Comparison of ENCODE assay signal across 15 cellular contexts in genomic region chr10:70799124-70799523, GRCh38. TPM values are rescaled to one million over a fixed set of nuclear protein-coding genes. Genes with fewer than 3 reads are reported as not detected.
"Had no signal": no experiment of that assay in that cellular context is flagged by ENCODE, and none has a peak within 500 bp of the region (broad histone marks: within the 10 kb centered on the region; RNA-seq: fewer than 3 reads in every experiment).

No MANE protein-coding gene starts in this region.

- H3K27ac Mint-ChIP-seq: activated CD4-positive, alpha-beta memory T cell treated with anti-CD3 and anti-CD28 coated beads for 36 hours; activated T-helper 1 cell treated with anti-CD3 and anti-CD28 coated beads, Interleukin-12 subunit alpha, Interleukin-12 subunit beta, Interleukin-2, Interleukin-4 antibody, amounts not matched to agents 30 ng/mL and 10 ng/mL and 1 ng/mL, durations not matched to agents 14 hours and 24 hours and 36 hours; nephron progenitor cell; stimulated activated naive CD8-positive, alpha-beta T cell treated with anti-CD3 and anti-CD28 coated beads, Interleukin-15, amount 100 ng/mL, for 72 hours had no signal

- DNase-seq: activated CD4-positive, alpha-beta memory T cell treated with anti-CD3 and anti-CD28 coated beads for 36 hours; activated CD4-positive, alpha-beta T cell treated with anti-CD3 and anti-CD28 coated beads for 1 hour; activated naive CD4-positive, alpha-beta T cell treated with Interleukin-2 at 50 U/mL for 16 hours; esophagus squamous epithelium; foreskin keratinocyte; head of caudate nucleus; mesenchymal stem cell; nephron progenitor cell; psoas muscle; stimulated activated CD4-positive, alpha-beta T cell treated with anti-CD3 and anti-CD28 coated beads, Interleukin-4, amount 100 ng/mL, for 1 hour; stimulated activated CD8-positive, alpha-beta memory T cell treated with anti-CD3 and anti-CD28 coated beads, Interleukin-4, amount 100 ng/mL, for 48 hours; stimulated activated naive CD8-positive, alpha-beta T cell treated with anti-CD3 and anti-CD28 coated beads, Interleukin-15, amount 100 ng/mL, for 72 hours had no signal

- ATAC-seq: foreskin keratinocyte; psoas muscle; stimulated activated naive CD8-positive, alpha-beta T cell treated with anti-CD3 and anti-CD28 coated beads, Interleukin-15, amount 100 ng/mL, for 72 hours had no signal

- H3K9me3 Mint-ChIP-seq: activated CD4-positive, alpha-beta memory T cell treated with anti-CD3 and anti-CD28 coated beads for 36 hours had no signal

- H3K27ac ChIP-seq: esophagus squamous epithelium, foreskin keratinocyte, psoas muscle had no signal

- H3K4me1 Mint-ChIP-seq: nephron progenitor cell; stimulated activated naive CD8-positive, alpha-beta T cell treated with anti-CD3 and anti-CD28 coated beads, Interleukin-15, amount 100 ng/mL, for 72 hours had no signal

- H3K36me3 ChIP-seq: esophagus squamous epithelium had no signal

- H3K36me3 Mint-ChIP-seq: activated CD4-positive, alpha-beta memory T cell treated with anti-CD3 and anti-CD28 coated beads for 36 hours had no signal

- H3K4me3 Mint-ChIP-seq: activated CD4-positive, alpha-beta memory T cell treated with anti-CD3 and anti-CD28 coated beads for 36 hours; activated T-helper 1 cell treated with anti-CD3 and anti-CD28 coated beads, Interleukin-12 subunit alpha, Interleukin-12 subunit beta, Interleukin-2, Interleukin-4 antibody, amounts not matched to agents 30 ng/mL and 10 ng/mL and 1 ng/mL, durations not matched to agents 14 hours and 24 hours and 36 hours; nephron progenitor cell; stimulated activated naive CD8-positive, alpha-beta T cell treated with anti-CD3 and anti-CD28 coated beads, Interleukin-15, amount 100 ng/mL, for 72 hours had no signal

- H3K4me1 ChIP-seq: psoas muscle had no signal

- H3K4me3 ChIP-seq: esophagus squamous epithelium, psoas muscle had no signal

- H3K9me3 ChIP-seq: esophagus squamous epithelium, psoas muscle had no signal

RNA-seq across cellular contexts. Expression of gene TBATA, which starts 13.9 kb away (rescaled TPM):
- total RNA-seq: activated CD4-positive, alpha-beta memory T cell treated with anti-CD3 and anti-CD28 coated beads for 36 hours; activated T-helper 1 cell treated with anti-CD3 and anti-CD28 coated beads, Interleukin-12 subunit alpha, Interleukin-12 subunit beta, Interleukin-2, Interleukin-4 antibody, amounts not matched to agents 30 ng/mL and 10 ng/mL and 1 ng/mL, durations not matched to agents 14 hours and 24 hours and 36 hours; esophagus squamous epithelium; foreskin keratinocyte; omental fat pad; psoas muscle; urinary bladder had no signal
- polyA plus RNA-seq: foreskin keratinocyte, psoas muscle, urinary bladder had no signal
